In the genomic region with DNA sequence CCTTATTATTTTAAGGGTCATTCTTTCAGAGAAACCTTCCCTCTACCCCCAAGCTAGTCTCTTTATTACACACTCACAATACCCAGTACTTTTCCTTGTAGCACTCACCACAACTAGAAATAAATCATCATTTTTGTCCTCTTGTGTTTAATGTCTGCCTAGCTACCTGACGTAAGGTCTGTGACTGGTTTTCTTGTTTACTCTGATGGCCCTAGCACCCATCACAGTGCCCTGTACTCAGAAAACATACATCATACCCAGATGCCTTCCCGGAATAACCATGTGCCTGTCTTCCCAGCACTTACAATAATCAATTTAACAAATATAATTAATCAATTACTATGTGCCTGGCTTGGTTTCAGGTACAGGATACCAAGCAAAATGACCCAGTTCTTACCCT, we compare ENCODE assay signal across 10 cellular contexts. TPM values are rescaled to one million over a fixed set of nuclear protein-coding genes. Genes with fewer than 3 reads are reported as not detected.
A peak's percentile ranks its signal among the peaks of the same experiment; 100 is the strongest.
DNase-seq lines count a peak whose midpoint lies in the region; ATAC-seq and TF ChIP-seq lines count a peak whose summit lies in the region.
"Had no signal": no experiment of that assay in that cellular context is flagged by ENCODE, and none has a peak within 500 bp of the region (broad histone marks: within the 10 kb centered on the region; RNA-seq: fewer than 3 reads in every experiment).

No MANE protein-coding gene starts in this region.

- ATAC-seq in HG03521 (IDR thresholded peaks at IDR 0.05; ENCODE audit: unreplicated experiment) (no peak), HG03342 (IDR thresholded peaks at IDR 0.05; ENCODE audit: unreplicated experiment) (no peak)

- intact Hi-C loops in esophagus squamous epithelium (cut with DNase I): no loop called here

- H3K9me3 Mint-ChIP-seq in T-helper 2 cell treated with Interferon-gamma antibody and Interleukin-4, amounts not matched to agents 5 μg/mL and 100 μg/mL, for 36 hours: no peaks in the 10 kb centered on the region

- WGBS in esophagus squamous epithelium, 2 donors: 80 to 83% methylated on average over 2 of the region's 2 CpGs

- peak; percentile 33 for DNase-seq in NCI-H2227 treated with DMSO at 0.1 percent for 48 hours (lab: John Stamatoyannopoulos, UW)
- no peak for DNase-seq in NCI-H2227 (lab: John Stamatoyannopoulos, UW; ENCODE audit: unreplicated experiment)
- DNase-seq in T-helper 2 cell treated with Interferon-gamma antibody and Interleukin-4, amounts not matched to agents 5 μg/mL and 100 μg/mL, for 36 hours (ENCODE audit: low spot score): no peak
- no peak for DNase-seq in esophagus squamous epithelium (lab: John Stamatoyannopoulos, UW)
- DNase-seq in hypothalamus (lab: John Stamatoyannopoulos, UW): no peak
- DNase-seq: cortex of kidney, NCI-H187 treated with DMSO at 0.1 percent for 48 hours had no signal

- no peak for TF ChIP-seq POLR2A in esophagus squamous epithelium (IDR thresholded peaks at IDR 0.05)

- peaks cover 0 to 21% (median 17%) of the 10 kb centered on the region in 3 donors for H3K4me1 ChIP-seq in esophagus squamous epithelium

- no peaks in the 10 kb centered on the region for H3K36me3 ChIP-seq in esophagus squamous epithelium

- H3K36me3 Mint-ChIP-seq in T-helper 2 cell treated with Interferon-gamma antibody and Interleukin-4, amounts not matched to agents 5 μg/mL and 100 μg/mL, for 36 hours (ENCODE audit: low read depth): no peaks in the 10 kb centered on the region

- H3K27ac ChIP-seq in esophagus squamous epithelium (peak overlapping the region in 3 of 4 donors; percentile 14 to 49 (median 28)), skin epidermis (peak overlapping the region in 14 of 21 experiments; percentile 5 to 85 (median 64))

- TF ChIP-seq CTCF in esophagus squamous epithelium (IDR thresholded peaks at IDR 0.05): no peak

- H3K27me3 Mint-ChIP-seq in T-helper 2 cell treated with Interferon-gamma antibody and Interleukin-4, amounts not matched to agents 5 μg/mL and 100 μg/mL, for 36 hours (ENCODE audit: low read depth): no peaks in the 10 kb centered on the region

- no peaks in the 10 kb centered on the region for H3K9me3 ChIP-seq in esophagus squamous epithelium

- H3K4me3 ChIP-seq in esophagus squamous epithelium: no peak overlapping the region
- H3K4me3 ChIP-seq in skin epidermis: no peak overlapping the region

- no peaks in the 10 kb centered on the region for H3K27me3 ChIP-seq in esophagus squamous epithelium

- peaks cover 59% of the 10 kb centered on the region for H3K4me1 Mint-ChIP-seq in T-helper 2 cell treated with Interferon-gamma antibody and Interleukin-4, amounts not matched to agents 5 μg/mL and 100 μg/mL, for 36 hours (ENCODE audit: low read depth)

- peak overlapping the region; percentile 79 for H3K4me3 Mint-ChIP-seq in T-helper 2 cell treated with Interferon-gamma antibody and Interleukin-4, amounts not matched to agents 5 μg/mL and 100 μg/mL, for 36 hours

- peak overlapping the region; percentile 89 for H3K27ac Mint-ChIP-seq in T-helper 2 cell treated with Interferon-gamma antibody and Interleukin-4, amounts not matched to agents 5 μg/mL and 100 μg/mL, for 36 hours

RNA-seq across cellular contexts. Expression of a gene that starts 25.8 kb away (rescaled TPM):
- 10 to 100 TPM; 41.4 to 87.9 (median 66.0) TPM for total RNA-seq in esophagus squamous epithelium

RNA-seq across cellular contexts. Expression of a gene that starts 27.7 kb away (rescaled TPM):
- total RNA-seq in esophagus squamous epithelium: 10 to 100 TPM; 46.7 to 88.8 (median 64.4) TPM

RNA-seq across cellular contexts. Expression of a gene that starts 50.0 kb away (rescaled TPM):
- 100 to 1,000 TPM; 151 to 351 (median 255) TPM for total RNA-seq in esophagus squamous epithelium

RNA-seq across cellular contexts. Expression of a gene that starts 53.1 kb away (rescaled TPM):
- 1 to 10 TPM; 2.4 to 7.4 (median 7.0) TPM for total RNA-seq in esophagus squamous epithelium
